Comparison of ENCODE assay signal across 22 cellular contexts in genomic region chr11:65402790-65403189, GRCh38. TPM values are rescaled to one million over a fixed set of nuclear protein-coding genes. Genes with fewer than 3 reads are reported as not detected.
A peak's percentile ranks its signal among the peaks of the same experiment; 100 is the strongest.
DNase-seq lines count a peak whose midpoint lies in the region; FAIRE-seq and TF ChIP-seq lines count a peak whose summit lies in the region.
"Had no signal": no experiment of that assay in that cellular context is flagged by ENCODE, and none has a peak within 500 bp of the region (broad histone marks: within the 10 kb centered on the region; RNA-seq: fewer than 3 reads in every experiment).

No MANE protein-coding gene starts in this region.

- 66 to 81% (median 71%) methylated on average over 2 of the region's 2 CpGs for WGBS in spleen, 5 donors

- no peaks in the 10 kb centered on the region for H3K9me3 Mint-ChIP-seq in IgD-negative memory B cell
- no peaks in the 10 kb centered on the region for H3K9me3 Mint-ChIP-seq in dendritic cell treated with granulocyte-macrophage colony-stimulating factor and Interleukin-4, amounts not matched to agents 40 ng/mL and 50 ng/mL, for 4 days

- H3K27ac Mint-ChIP-seq in IgD-negative memory B cell = peak overlapping the region in 2 of 3 donors; percentile 42 to 99
- peak overlapping the region; percentile 90 for H3K27ac Mint-ChIP-seq in dendritic cell treated with granulocyte-macrophage colony-stimulating factor and Interleukin-4, amounts not matched to agents 40 ng/mL and 50 ng/mL, for 4 days

- H3K9ac ChIP-seq in SK-N-MC (ENCODE audit: insufficient read length) (no peak overlapping the region), kidney (ENCODE audit: low read length in 2 of 2) (no peak overlapping the region)

- H3K36me3 ChIP-seq in SK-N-MC (ENCODE audit: insufficient read depth, low read length) = peaks cover 23% of the 10 kb centered on the region
- H3K36me3 ChIP-seq in spleen = peaks cover 7 to 100% (median 82%) of the 10 kb centered on the region in 6 donors
- H3K36me3 ChIP-seq in kidney (ENCODE audit: control insufficient read depth in 1 of 2, insufficient read depth in 2 of 2, low read length in 2 of 2) = peaks cover 0 to 13% of the 10 kb centered on the region in 2 donors
- peaks cover 35% of the 10 kb centered on the region for H3K36me3 ChIP-seq in effector memory CD4-positive, alpha-beta T cell (ENCODE audit: control insufficient read depth, insufficient read depth, low read length)

- H3K4me3 ChIP-seq in SK-N-MC (no peak overlapping the region), spleen (no peak overlapping the region), kidney (ENCODE audit: low read length in 2 of 2) (no peak overlapping the region)
- H3K4me3 ChIP-seq in effector memory CD4-positive, alpha-beta T cell (ENCODE audit: insufficient read depth, low read depth, low read length, poor library complexity, severe bottlenecking) = no peak overlapping the region

- H3K27me3 ChIP-seq in spleen (replicated peaks in 1 of 7) = no peaks in the 10 kb centered on the region
- no peaks in the 10 kb centered on the region for H3K27me3 ChIP-seq in effector memory CD4-positive, alpha-beta T cell (replicated peaks; ENCODE audit: control insufficient read depth, insufficient read depth, low read length, poor library complexity, severe bottlenecking)

- peaks cover 14 to 60% (median 48%) of the 10 kb centered on the region in 6 donors for H3K4me1 ChIP-seq in spleen
- no peaks in the 10 kb centered on the region for H3K4me1 ChIP-seq in kidney (ENCODE audit: control insufficient read depth in 1 of 2, insufficient read depth in 1 of 2, low read depth in 1 of 2, low read length in 2 of 2)
- no peaks in the 10 kb centered on the region for H3K4me1 ChIP-seq in effector memory CD4-positive, alpha-beta T cell (ENCODE audit: control insufficient read depth, insufficient read depth, low read length, poor library complexity, severe bottlenecking)

- DNase-seq in SK-N-MC (ENCODE audit: low read depth, low spot score) = no peak
- DNase-seq in spleen = no peak
- no peak for DNase-seq in NCI-H2227 treated with DMSO at 0.1 percent for 48 hours (lab: John Stamatoyannopoulos, UW)
- no peak for DNase-seq in H54 (ENCODE audit: insufficient read length, low spot score)
- no peak for DNase-seq in kidney
- no peak for DNase-seq in effector memory CD4-positive, alpha-beta T cell
- DNase-seq: ACHN; DMS53; EL; MM.1S; NCI-H1048; NCI-H1417 treated with DMSO at 0.1 percent for 48 hours; NCI-H187; NCI-H2107; NCI-H226; NCI-H510A treated with DMSO at 0.1 percent for 48 hours; NCI-H748 treated with DMSO at 0.1 percent for 48 hours; NK-92 treated with Interleukin-12 subunit alpha and Interleukin-12 subunit beta, amount 100 ng/mL, for 24 hours; Right ventricle myocardium superior had no signal

- FAIRE-seq in H54 (lab: Jason Lieb, UNC) = no peak
- FAIRE-seq in kidney (lab: Jason Lieb, UNC) = no peak
- FAIRE-seq: RCC 7860 had no signal

- no peak for TF ChIP-seq POLR2A in spleen (IDR thresholded peaks at IDR 0.05)
- TF ChIP-seq POLR2A in H54 (IDR thresholded peaks at IDR 0.05; ENCODE audit: low read depth, low read length) = no peak

- peaks cover 1% of the 10 kb centered on the region for H3K36me3 Mint-ChIP-seq in IgD-negative memory B cell
- H3K36me3 Mint-ChIP-seq in dendritic cell treated with granulocyte-macrophage colony-stimulating factor and Interleukin-4, amounts not matched to agents 40 ng/mL and 50 ng/mL, for 4 days (ENCODE audit: low read depth) = peaks cover 96% of the 10 kb centered on the region

- no peak for TF ChIP-seq CTCF in spleen (IDR thresholded peaks at IDR 0.05 in 8 of 11, conservative IDR thresholded peaks at IDR 0.05 in 3 of 11)
- TF ChIP-seq CTCF in kidney (IDR thresholded peaks at IDR 0.05; ENCODE audit: borderline replicate concordance, extremely low read depth, insufficient read depth) = no peak

- no peaks in the 10 kb centered on the region for H3K9me3 ChIP-seq in SK-N-MC (ENCODE audit: low read depth, low read length)
- H3K9me3 ChIP-seq in spleen = no peaks in the 10 kb centered on the region
- no peaks in the 10 kb centered on the region for H3K9me3 ChIP-seq in kidney (ENCODE audit: control insufficient read depth in 1 of 2, low read length in 2 of 2)
- H3K9me3 ChIP-seq in effector memory CD4-positive, alpha-beta T cell (ENCODE audit: control insufficient read depth, low read length) = no peaks in the 10 kb centered on the region

- peaks cover 2% of the 10 kb centered on the region for H3K27me3 Mint-ChIP-seq in IgD-negative memory B cell
- H3K27me3 Mint-ChIP-seq in dendritic cell treated with granulocyte-macrophage colony-stimulating factor and Interleukin-4, amounts not matched to agents 40 ng/mL and 50 ng/mL, for 4 days = no peaks in the 10 kb centered on the region

- H3K4me1 Mint-ChIP-seq in IgD-negative memory B cell = peaks cover 6 to 15% (median 14%) of the 10 kb centered on the region in 3 donors
- peaks cover 51% of the 10 kb centered on the region for H3K4me1 Mint-ChIP-seq in dendritic cell treated with granulocyte-macrophage colony-stimulating factor and Interleukin-4, amounts not matched to agents 40 ng/mL and 50 ng/mL, for 4 days (ENCODE audit: low read depth)

- 0 out of 2 replicates have a peak overlapping the region, but pooled peaks have one; percentile 13 for H3K27ac ChIP-seq in SK-N-MC
- H3K27ac ChIP-seq in spleen = peak overlapping the region in 5 of 8 donors; percentile 82 to 91 (median 86)
- no peak overlapping the region for H3K27ac ChIP-seq in kidney (ENCODE audit: low read depth in 2 of 2, low read length in 2 of 2)
- H3K27ac ChIP-seq in effector memory CD4-positive, alpha-beta T cell (ENCODE audit: insufficient read depth, low read length, poor library complexity, severe bottlenecking) = no peak overlapping the region

- no peak overlapping the region for H3K4me3 Mint-ChIP-seq in IgD-negative memory B cell
- no peak overlapping the region for H3K4me3 Mint-ChIP-seq in dendritic cell treated with granulocyte-macrophage colony-stimulating factor and Interleukin-4, amounts not matched to agents 40 ng/mL and 50 ng/mL, for 4 days

- intact Hi-C loops in dendritic cell treated with granulocyte-macrophage colony-stimulating factor and Interleukin-4, amounts not matched to agents 40 ng/mL and 50 ng/mL, for 4 days (cut with micrococcal nuclease) = no loop called here
- intact Hi-C loops in spleen (cut with DNase I; ENCODE audit: low total_unique reads) (no loop called here), kidney (cut with DNase I) (no loop called here)

RNA-seq across cellular contexts. Expression of gene FRMD8, which starts 16.4 kb away (rescaled TPM):
- polyA plus RNA-seq in IgD-negative memory B cell (54.2 TPM), spleen (10 to 100 TPM; 19.3 to 32.0 (median 23.4) TPM), kidney (ENCODE audit: insufficient read depth, low read depth, low replicate concordance) (9.4 TPM)
- total RNA-seq in spleen (100 to 1,000 TPM in 3 of 7 donors, 10 to 100 TPM in 4; 65.4 to 128 (median 99.5) TPM), kidney (41.3 TPM)

RNA-seq across cellular contexts. Expression of gene NEAT1, which starts 19.8 kb away (rescaled TPM):
- polyA plus RNA-seq in IgD-negative memory B cell = 1.2 TPM
- 1,000 to 10,000 TPM in 2 of 7 donors, 100 to 1,000 TPM in 5; 266 to 1,804 (median 799) TPM for total RNA-seq in spleen
- 1,000 to 10,000 TPM in 2 of 3 donors, 100 to 1,000 TPM in 1; 526 to 1,090 (median 1,018) TPM for polyA plus RNA-seq in spleen
- 1,006 TPM for total RNA-seq in kidney
- polyA plus RNA-seq in kidney (ENCODE audit: insufficient read depth, low read depth, low replicate concordance) = 595 TPM

RNA-seq across cellular contexts. Expression of gene SLC25A45, which starts 20.3 kb away (rescaled TPM):
- polyA plus RNA-seq in IgD-negative memory B cell = 17.8 TPM
- total RNA-seq in spleen = 10 to 100 TPM; 11.6 to 33.4 (median 25.7) TPM
- 10 to 100 TPM; 14.1 to 26.2 (median 24.1) TPM for polyA plus RNA-seq in spleen
- 14.7 TPM for total RNA-seq in kidney
- 4.1 TPM for polyA plus RNA-seq in kidney (ENCODE audit: insufficient read depth, low read depth, low replicate concordance)

RNA-seq across cellular contexts. Expression of gene TIGD3, which starts 48.2 kb away (rescaled TPM):
- polyA plus RNA-seq in IgD-negative memory B cell (2.3 TPM), spleen (1 to 10 TPM; 1.1 to 2.1 (median 1.4) TPM), kidney (ENCODE audit: insufficient read depth, low read depth, low replicate concordance) (0.95 TPM)
- total RNA-seq in spleen (1 to 10 TPM in 2 of 7 donors, under 1 TPM in 5; 0.56 to 2.7 (median 0.79) TPM), kidney (0.19 TPM)

Comparison
In these comparisons a context has a peak if more than half of its experiments do, and no peak if none do; other contexts are left out.
1. H3K27ac ChIP-seq: peak in SK-N-MC (single experiment) and spleen (5 of 8); none in kidney (0 of 2) and effector memory CD4-positive, alpha-beta T cell (single experiment).
2. RNA of gene NEAT1, which starts 19.8 kb away (polyA plus RNA-seq): 526 to 1,090 TPM in spleen and 595 TPM in kidney (single experiment); 1.2 TPM in IgD-negative memory B cell (single experiment); every median in the first group is over 100 times any median in the second.